ENCODE assay signal across 9 cellular contexts in genomic region chr7:117385340-117386124, GRCh38. TPM values are rescaled to one million over a fixed set of nuclear protein-coding genes. Genes with fewer than 3 reads are reported as not detected.
DNase-seq lines count a peak whose midpoint lies in the region; ATAC-seq, FAIRE-seq and TF ChIP-seq lines count a peak whose summit lies in the region.
"Had no signal": no experiment of that assay in that cellular context is flagged by ENCODE, and none has a peak within 500 bp of the region (broad histone marks: within the 10 kb centered on the region; RNA-seq: fewer than 3 reads in every experiment).

No MANE protein-coding gene starts in this region.

- H3K4me2 ChIP-seq in mammary epithelial cell (ENCODE audit: insufficient read depth, low read depth, low read length) = no peak overlapping the region

- H3K79me2 ChIP-seq in mammary epithelial cell (ENCODE audit: insufficient read depth, low read length) = no peaks in the 10 kb centered on the region

- no peaks in the 10 kb centered on the region for H4K20me1 ChIP-seq in mammary epithelial cell (ENCODE audit: insufficient read depth, low read length)

- WGBS in mammary epithelial cell (ENCODE audit: low coverage, missing lambda C conversion rate) = 39% methylated on average over 6 of the region's 7 CpGs
- 47 to 55% methylated on average over 7 of the region's 7 CpGs for WGBS in pancreas, 2 donors
- 41 to 57% methylated on average over 7 of the region's 7 CpGs for WGBS in sigmoid colon, 2 donors

- dilution Hi-C loops in mammary epithelial cell (cut with HindIII; ENCODE audit: low sequenced_read_pairs) = no loop called here

- intact Hi-C loops in mammary epithelial cell (cut with micrococcal nuclease) = loop anchor here (1.0 to 10.0 kb wide), 3 partner anchors 172 to 1211 kb away; no protein-coding TSS in a partner anchor
- intact Hi-C loops in pancreas (cut with DNase I) = loop anchor here in 1 of 3 donors (10.0 kb wide), 1 partner anchor 171 kb away; no protein-coding TSS in a partner anchor
- intact Hi-C loops in sigmoid colon (cut with DNase I) = no loop called here

- no peak for TF ChIP-seq EP300 in sigmoid colon (IDR thresholded peaks at IDR 0.05)

- no peaks in the 10 kb centered on the region for H3K9me3 Mint-ChIP-seq in endothelial cell (ENCODE audit: unreplicated experiment)

- no peak overlapping the region for H2AFZ ChIP-seq in mammary epithelial cell (ENCODE audit: low read depth, low read length)

- no peaks in the 10 kb centered on the region for H3K27me3 Mint-ChIP-seq in endothelial cell (ENCODE audit: unreplicated experiment)

- H3K27ac ChIP-seq in mammary epithelial cell (ENCODE audit: insufficient read depth, low read depth, low read length) (no peak overlapping the region), pancreas (no peak overlapping the region), sigmoid colon (no peak overlapping the region)

- H3K9me3 ChIP-seq in mammary epithelial cell (replicated peaks; ENCODE audit: insufficient read depth, low read length) (no peaks in the 10 kb centered on the region), pancreas (no peaks in the 10 kb centered on the region), sigmoid colon (peaks cover 0 to 2% (median 0%) of the 10 kb centered on the region in 4 donors)

- TF ChIP-seq CTCF in mammary epithelial cell (conservative IDR thresholded peaks at IDR 0.05 in 1 of 2, IDR thresholded peaks at IDR 0.05 in 1 of 2; ENCODE audit: extremely low read depth in 1 of 2, insufficient read depth in 1 of 2, low read depth in 1 of 2, low read length in 2 of 2) (peak in 1 of 2 donors; percentile 54), pancreas (IDR thresholded peaks at IDR 0.05) (peak in 1 of 4 donors; percentile 9), endothelial cell (IDR thresholded peaks at IDR 0.05; ENCODE audit: unreplicated experiment) (no peak), sigmoid colon (IDR thresholded peaks at IDR 0.05) (peak in 1 of 4 experiments; percentile 13)

- peak; percentile 82 for FAIRE-seq in pancreas (lab: Jason Lieb, UNC)
- FAIRE-seq: keratinocyte had no signal

- ATAC-seq in GM21381 (IDR thresholded peaks at IDR 0.05; ENCODE audit: unreplicated experiment) (peak; percentile 83), pancreas (peak in 3 of 4 donors; percentile 73 to 74 (median 74))

- H3K27me3 ChIP-seq in mammary epithelial cell (ENCODE audit: insufficient read depth, low read length) = no peaks in the 10 kb centered on the region
- no peaks in the 10 kb centered on the region for H3K27me3 ChIP-seq in pancreas
- H3K27me3 ChIP-seq in sigmoid colon = no peaks in the 10 kb centered on the region

- no peak overlapping the region for H3K9ac ChIP-seq in mammary epithelial cell (ENCODE audit: insufficient read depth, low read length)

- no peak overlapping the region for H3K4me3 Mint-ChIP-seq in endothelial cell (ENCODE audit: unreplicated experiment)

- H3K4me1 Mint-ChIP-seq in endothelial cell (ENCODE audit: unreplicated experiment) = no peaks in the 10 kb centered on the region

- TF ChIP-seq POLR2A in sigmoid colon (IDR thresholded peaks at IDR 0.05) = no peak

- BruUV-seq in mammary epithelial cell (replicated peaks; lab: Mats Ljungman, UMichigan) = no TSS peak

- H3K4me1 ChIP-seq in mammary epithelial cell (ENCODE audit: insufficient read depth, low read length) (no peaks in the 10 kb centered on the region), pancreas (peaks cover 0 to 8% (median 0%) of the 10 kb centered on the region in 3 donors), sigmoid colon (no peaks in the 10 kb centered on the region)

- H3K36me3 Mint-ChIP-seq in endothelial cell (ENCODE audit: low read depth, unreplicated experiment) = no peaks in the 10 kb centered on the region

- DNase-seq in DMS53 (lab: John Stamatoyannopoulos, UW) = peak; percentile 65
- DNase-seq in M059J (ENCODE audit: low read depth) = peak; percentile 44
- DNase-seq in mammary epithelial cell = peak; percentile 19
- no peak for DNase-seq in pancreas
- DNase-seq in endothelial cell (ENCODE audit: low spot score) = no peak
- no peak for DNase-seq in NCI-H1436 treated with DMSO at 0.1 percent for 48 hours (lab: John Stamatoyannopoulos, UW)
- no peak for DNase-seq in sigmoid colon

- CTCF ChIA-PET in mammary epithelial cell (lab: Charles Lee; ENCODE audit: low non-redundant PET) = interaction anchor here (0.7 kb wide), 1 partner anchor 565 kb away, joined by 3 read pairs; no protein-coding TSS in a partner anchor

- in situ Hi-C loops in mammary epithelial cell (cut with MboI; ENCODE audit: low sequenced_read_pairs in 2 of 2) = loop anchor here (10.0 to 25.0 kb wide), 2 partner anchors 171 to 448 kb away; no protein-coding TSS in a partner anchor

- H3K36me3 ChIP-seq in mammary epithelial cell (ENCODE audit: insufficient read depth, low read length) (no peaks in the 10 kb centered on the region), pancreas (no peaks in the 10 kb centered on the region), sigmoid colon (no peaks in the 10 kb centered on the region)

- no peak overlapping the region for H3K27ac Mint-ChIP-seq in endothelial cell (ENCODE audit: unreplicated experiment)

- no peak overlapping the region for H3K4me3 ChIP-seq in mammary epithelial cell (replicated peaks in 1 of 3; ENCODE audit: insufficient read depth in 1 of 3, low read depth in 2 of 3, low read length in 3 of 3)
- no peak overlapping the region for H3K4me3 ChIP-seq in pancreas
- H3K4me3 ChIP-seq in sigmoid colon = no peak overlapping the region

RNA-seq across cellular contexts. Expression of gene ASZ1, which starts 41.8 kb away (rescaled TPM):
- total RNA-seq in M059J (2014; rRNA removed; shearing (Covaris generic)) = not detected in 2 replicates
- total RNA-seq in mammary epithelial cell (not detected), pancreas (not detected), endothelial cell (ENCODE audit: unreplicated experiment) (not detected), sigmoid colon (not detected)
- polyA plus RNA-seq in mammary epithelial cell (not detected), pancreas (not detected), sigmoid colon (not detected)
- polyA minus RNA-seq in mammary epithelial cell = not detected
- polyA plus RNA-seq: keratinocyte had no signal

Comparison
In these comparisons a context has a peak if more than half of its experiments do, and no peak if none do; other contexts are left out.
1. DNase-seq: peak in DMS53 (single experiment), M059J (single experiment) and mammary epithelial cell (single experiment); none in pancreas (0 of 6), endothelial cell (single experiment), NCI-H1436 treated with DMSO at 0.1 percent for 48 hours (single experiment) and sigmoid colon (single experiment).